Comparison of ENCODE assay signal across 12 cellular contexts in genomic region chr11:14773755-14774154, GRCh38.
DNase-seq lines count a peak whose midpoint lies in the region; ATAC-seq and TF ChIP-seq lines count a peak whose summit lies in the region.
"Had no signal": no experiment of that assay in that cellular context is flagged by ENCODE, and none has a peak within 500 bp of the region (broad histone marks: within the 10 kb centered on the region; RNA-seq: fewer than 3 reads in every experiment).

No MANE protein-coding gene starts in this region.

- in situ Hi-C loops in SK-MEL-5 (cut with HindIII; ENCODE audit: low pct_unique_long_range_greater_than_20kb, low sequenced_read_pairs), result no loop called here

- no peak for ATAC-seq in stimulated activated naive CD8-positive, alpha-beta T cell treated with anti-CD3 and anti-CD28 coated beads, Interleukin-15, Interleukin-2, amounts not matched to agents 100 U/mL and 50 U/mL, for 24 hours
- ATAC-seq: body of pancreas, pancreas had no signal

- H3K4me3 ChIP-seq in fibroblast of villous mesenchyme (ENCODE audit: low read depth, low read length), result no peak overlapping the region
- H3K4me3 ChIP-seq: body of pancreas, pancreas had no signal

- DNase-seq in stimulated activated naive CD8-positive, alpha-beta T cell treated with anti-CD3 and anti-CD28 coated beads, Interleukin-15, Interleukin-2, amounts not matched to agents 100 U/mL and 50 U/mL, for 24 hours, result no peak
- DNase-seq in SK-MEL-5 (ENCODE audit: low read depth, low spot score) (peak; percentile 72), fibroblast of villous mesenchyme (ENCODE audit: low read depth) (peak; percentile 3), NCI-H1048 (lab: John Stamatoyannopoulos, UW) (no peak), HEK293T (ENCODE audit: extremely low spot score) (no peak), SHP77 treated with DMSO at 0.1 percent for 48 hours (lab: John Stamatoyannopoulos, UW) (no peak)
- DNase-seq in activated T-helper 2 cell treated with anti-CD3 and anti-CD28 coated beads, Interferon-gamma antibody, Interleukin-2, Interleukin-4, amounts not matched to agents 10 μg/mL and 5 μg/mL and 100 μg/mL, durations not matched to agents 14 hours and 24 hours and 36 hours (ENCODE audit: low spot score), result no peak
- DNase-seq: activated CD4-positive, alpha-beta T cell treated with anti-CD3 and anti-CD28 coated beads for 4 hours; body of pancreas; Karpas-422; pancreas had no signal

- H3K4me3 Mint-ChIP-seq in stimulated activated naive CD8-positive, alpha-beta T cell treated with anti-CD3 and anti-CD28 coated beads, Interleukin-15, Interleukin-2, amounts not matched to agents 100 ng/mL and 50 ng/mL, for 24 hours, result no peak overlapping the region
- H3K4me3 Mint-ChIP-seq in activated T-helper 2 cell treated with anti-CD3 and anti-CD28 coated beads, Interferon-gamma antibody, Interleukin-2, Interleukin-4, amounts not matched to agents 10 μg/mL and 5 μg/mL and 100 μg/mL, durations not matched to agents 14 hours and 24 hours and 36 hours (ENCODE audit: low read depth), result no peak overlapping the region

- intact Hi-C loops in activated T-helper 2 cell treated with anti-CD3 and anti-CD28 coated beads, Interferon-gamma antibody, Interleukin-2, Interleukin-4, amounts not matched to agents 10 μg/mL and 5 μg/mL and 100 μg/mL, durations not matched to agents 14 hours and 24 hours and 36 hours (cut with micrococcal nuclease), result no loop called here

- peaks cover 36% of the 10 kb centered on the region for H3K36me3 Mint-ChIP-seq in stimulated activated naive CD8-positive, alpha-beta T cell treated with anti-CD3 and anti-CD28 coated beads, Interleukin-15, Interleukin-2, amounts not matched to agents 100 ng/mL and 50 ng/mL, for 24 hours (ENCODE audit: low read depth)
- peaks cover 62% of the 10 kb centered on the region for H3K36me3 Mint-ChIP-seq in activated T-helper 2 cell treated with anti-CD3 and anti-CD28 coated beads, Interferon-gamma antibody, Interleukin-2, Interleukin-4, amounts not matched to agents 10 μg/mL and 5 μg/mL and 100 μg/mL, durations not matched to agents 14 hours and 24 hours and 36 hours (ENCODE audit: low read depth)

- POLR2A ChIA-PET in HEK293T (lab: Yijun Ruan, JAX), result no interaction called here

- peaks cover 82% of the 10 kb centered on the region for H3K4me1 Mint-ChIP-seq in stimulated activated naive CD8-positive, alpha-beta T cell treated with anti-CD3 and anti-CD28 coated beads, Interleukin-15, Interleukin-2, amounts not matched to agents 100 ng/mL and 50 ng/mL, for 24 hours (ENCODE audit: low read depth)
- H3K4me1 Mint-ChIP-seq in activated T-helper 2 cell treated with anti-CD3 and anti-CD28 coated beads, Interferon-gamma antibody, Interleukin-2, Interleukin-4, amounts not matched to agents 10 μg/mL and 5 μg/mL and 100 μg/mL, durations not matched to agents 14 hours and 24 hours and 36 hours (ENCODE audit: low read depth), result peaks cover 39% of the 10 kb centered on the region

- H3K9me3 Mint-ChIP-seq in stimulated activated naive CD8-positive, alpha-beta T cell treated with anti-CD3 and anti-CD28 coated beads, Interleukin-15, Interleukin-2, amounts not matched to agents 100 ng/mL and 50 ng/mL, for 24 hours, result peaks cover 5% of the 10 kb centered on the region
- H3K9me3 Mint-ChIP-seq in activated T-helper 2 cell treated with anti-CD3 and anti-CD28 coated beads, Interferon-gamma antibody, Interleukin-2, Interleukin-4, amounts not matched to agents 10 μg/mL and 5 μg/mL and 100 μg/mL, durations not matched to agents 14 hours and 24 hours and 36 hours, result peaks cover 16% of the 10 kb centered on the region

- H3K27me3 Mint-ChIP-seq in stimulated activated naive CD8-positive, alpha-beta T cell treated with anti-CD3 and anti-CD28 coated beads, Interleukin-15, Interleukin-2, amounts not matched to agents 100 ng/mL and 50 ng/mL, for 24 hours, result no peaks in the 10 kb centered on the region
- H3K27me3 Mint-ChIP-seq in activated T-helper 2 cell treated with anti-CD3 and anti-CD28 coated beads, Interferon-gamma antibody, Interleukin-2, Interleukin-4, amounts not matched to agents 10 μg/mL and 5 μg/mL and 100 μg/mL, durations not matched to agents 14 hours and 24 hours and 36 hours (ENCODE audit: low read depth), result no peaks in the 10 kb centered on the region

- H3K27ac Mint-ChIP-seq in stimulated activated naive CD8-positive, alpha-beta T cell treated with anti-CD3 and anti-CD28 coated beads, Interleukin-15, Interleukin-2, amounts not matched to agents 100 ng/mL and 50 ng/mL, for 24 hours, result peak overlapping the region; percentile 57
- no peak overlapping the region for H3K27ac Mint-ChIP-seq in activated T-helper 2 cell treated with anti-CD3 and anti-CD28 coated beads, Interferon-gamma antibody, Interleukin-2, Interleukin-4, amounts not matched to agents 10 μg/mL and 5 μg/mL and 100 μg/mL, durations not matched to agents 14 hours and 24 hours and 36 hours

- CTCF ChIA-PET in HEK293T (lab: Yijun Ruan, JAX), result no interaction called here

- peak; percentile 47 for TF ChIP-seq CTCF in fibroblast of villous mesenchyme (IDR thresholded peaks at IDR 0.05; ENCODE audit: insufficient read depth, low read depth, low read length)

TF ChIP-seq in HEK293T, 16 proteins besides CTCF, POLR2A, EP300 and RAD21:
- TF ChIP-seq HDGF (IDR thresholded peaks at IDR 0.05; ENCODE audit: borderline replicate concordance) (no peak), NFRKB (IDR thresholded peaks at IDR 0.05) (no peak)
TF ChIP-seq in HEK293T: peak in this region for 0.

Comparison
In these comparisons a context has a peak if more than half of its experiments do, and no peak if none do; other contexts are left out.
1. DNase-seq: peak in SK-MEL-5 (single experiment) and fibroblast of villous mesenchyme (single experiment); none in stimulated activated naive CD8-positive, alpha-beta T cell treated with anti-CD3 and anti-CD28 coated beads, Interleukin-15, Interleukin-2, amounts not matched to agents 100 U/mL and 50 U/mL, for 24 hours (single experiment), NCI-H1048 (single experiment), activated T-helper 2 cell treated with anti-CD3 and anti-CD28 coated beads, Interferon-gamma antibody, Interleukin-2, Interleukin-4, amounts not matched to agents 10 μg/mL and 5 μg/mL and 100 μg/mL, durations not matched to agents 14 hours and 24 hours and 36 hours (single experiment), HEK293T (single experiment) and SHP77 treated with DMSO at 0.1 percent for 48 hours (single experiment).